1 cellular context compared by ENCODE assay signal in the genomic region with DNA sequence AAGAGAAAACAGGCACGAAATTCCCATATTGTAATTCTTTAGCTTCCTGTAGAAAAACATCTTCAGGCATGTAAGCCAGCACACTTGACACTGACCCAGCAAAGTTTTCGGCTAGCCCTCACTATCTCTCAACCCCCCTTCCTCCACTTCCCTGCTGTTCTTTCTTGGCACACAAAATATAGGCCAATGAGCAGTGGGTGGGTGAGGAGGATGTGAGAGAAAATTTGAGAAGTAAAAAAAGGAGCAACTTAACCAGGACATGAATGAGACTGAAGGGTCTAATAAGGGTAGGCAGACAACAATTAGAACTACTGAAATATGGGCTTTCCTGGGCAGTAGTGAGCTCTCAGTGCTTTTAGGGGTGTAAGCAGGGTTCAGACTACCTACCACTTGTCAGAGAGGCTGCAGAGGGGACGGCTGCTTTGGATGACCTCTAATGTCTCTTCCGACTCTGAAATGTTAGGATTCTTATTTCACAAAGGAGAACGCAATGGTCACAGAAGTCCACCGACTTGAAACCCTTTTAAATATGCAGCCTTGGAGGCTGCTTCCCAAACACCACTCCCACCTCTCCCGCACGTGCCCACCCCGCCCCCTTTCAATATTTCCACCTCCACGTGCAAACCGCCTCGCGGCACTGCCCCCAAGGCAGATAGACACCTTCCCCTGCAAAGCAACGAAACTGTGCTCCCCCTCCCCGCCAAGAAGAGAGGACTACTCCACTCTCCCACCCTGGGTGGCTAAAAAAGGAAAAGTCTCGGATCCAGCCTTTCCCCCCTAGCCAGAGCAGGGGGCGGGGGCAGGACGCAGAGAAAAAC.
TF ChIP-seq lines count a peak whose summit lies in the region.

No MANE protein-coding gene starts in this region.

TF ChIP-seq in K562, 482 proteins besides CTCF, POLR2A, EP300 and RAD21 (continued from another document and continues in another):
- TF ChIP-seq, protein P1, sequence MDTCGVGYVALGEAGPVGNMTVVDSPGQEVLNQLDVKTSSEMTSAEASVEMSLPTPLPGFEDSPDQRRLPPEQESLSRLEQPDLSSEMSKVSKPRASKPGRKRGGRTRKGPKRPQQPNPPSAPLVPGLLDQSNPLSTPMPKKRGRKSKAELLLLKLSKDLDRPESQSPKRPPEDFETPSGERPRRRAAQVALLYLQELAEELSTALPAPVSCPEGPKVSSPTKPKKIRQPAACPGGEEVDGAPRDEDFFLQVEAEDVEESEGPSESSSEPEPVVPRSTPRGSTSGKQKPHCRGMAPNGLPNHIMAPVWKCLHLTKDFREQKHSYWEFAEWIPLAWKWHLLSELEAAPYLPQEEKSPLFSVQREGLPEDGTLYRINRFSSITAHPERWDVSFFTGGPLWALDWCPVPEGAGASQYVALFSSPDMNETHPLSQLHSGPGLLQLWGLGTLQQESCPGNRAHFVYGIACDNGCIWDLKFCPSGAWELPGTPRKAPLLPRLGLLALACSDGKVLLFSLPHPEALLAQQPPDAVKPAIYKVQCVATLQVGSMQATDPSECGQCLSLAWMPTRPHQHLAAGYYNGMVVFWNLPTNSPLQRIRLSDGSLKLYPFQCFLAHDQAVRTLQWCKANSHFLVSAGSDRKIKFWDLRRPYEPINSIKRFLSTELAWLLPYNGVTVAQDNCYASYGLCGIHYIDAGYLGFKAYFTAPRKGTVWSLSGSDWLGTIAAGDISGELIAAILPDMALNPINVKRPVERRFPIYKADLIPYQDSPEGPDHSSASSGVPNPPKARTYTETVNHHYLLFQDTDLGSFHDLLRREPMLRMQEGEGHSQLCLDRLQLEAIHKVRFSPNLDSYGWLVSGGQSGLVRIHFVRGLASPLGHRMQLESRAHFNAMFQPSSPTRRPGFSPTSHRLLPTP (IDR thresholded peaks at IDR 0.05; ENCODE audit: borderline replicate concordance, extremely low read depth, insufficient read length) = no peak
- TF ChIP-seq FOXK1 (CRISPR knock-in tag; IDR thresholded peaks at IDR 0.05; ENCODE audit: borderline replicate concordance) (no peak), ZBTB17 (CRISPR knock-in tag; IDR thresholded peaks at IDR 0.05) (no peak), KAT7 (CRISPR knock-in tag; IDR thresholded peaks at IDR 0.05; ENCODE audit: borderline replicate concordance) (peak; percentile 24; the same call in 1 of the 2 replicates), EP400 (IDR thresholded peaks at IDR 0.05) (peak; percentile 63), TEAD2 (tag; IDR thresholded peaks at IDR 0.05) (no peak), HDAC3 (IDR thresholded peaks at IDR 0.05; ENCODE audit: borderline replicate concordance, partially characterized antibody) (peak; percentile 56), BDP1 (IDR thresholded peaks at IDR 0.05; ENCODE audit: insufficient read depth, insufficient read length) (no peak), BHLHE40 (IDR thresholded peaks at IDR 0.05; ENCODE audit: low read length) (peak; percentile 96), HEY1 (CRISPR knock-in tag; IDR thresholded peaks at IDR 0.05; ENCODE audit: borderline replicate concordance) (no peak), E2F5 (CRISPR knock-in tag; IDR thresholded peaks at IDR 0.05) (no peak), RAD51 (IDR thresholded peaks at IDR 0.05; ENCODE audit: borderline replicate concordance, low read depth) (peak; percentile 9; the same call in 1 of the 2 replicates), ZNF197 (CRISPR knock-in tag; IDR thresholded peaks at IDR 0.05; ENCODE audit: low read depth) (no peak), ZNF124 (CRISPR knock-in tag; IDR thresholded peaks at IDR 0.05) (no peak), MAFG (tag; conservative IDR thresholded peaks at IDR 0.05) (no peak), SMARCC2 (IDR thresholded peaks at IDR 0.05; ENCODE audit: low read depth) (no peak), ZNF165 (CRISPR knock-in tag; IDR thresholded peaks at IDR 0.05; ENCODE audit: borderline replicate concordance) (no peak), ZBED1 (IDR thresholded peaks at IDR 0.05) (no peak), ZNF318 (IDR thresholded peaks at IDR 0.05; ENCODE audit: borderline replicate concordance in 1 of 2, low read depth in 1 of 2) (no peak), KLF13 (tag; IDR thresholded peaks at IDR 0.05; ENCODE audit: borderline replicate concordance, low read depth) (peak; percentile 98), CREM (IDR thresholded peaks at IDR 0.05; ENCODE audit: low read depth) (no peak), ZNF3 (CRISPR knock-in tag; IDR thresholded peaks at IDR 0.05) (no peak), MXI1 (IDR thresholded peaks at IDR 0.05; ENCODE audit: low read depth, low read length) (peak; percentile 98), ZNF431 (CRISPR knock-in tag; IDR thresholded peaks at IDR 0.05) (no peak), GABPB1 (CRISPR knock-in tag; IDR thresholded peaks at IDR 0.05) (peak; percentile 51; the same call in 1 of the 2 replicates), SRSF9 (IDR thresholded peaks at IDR 0.05; ENCODE audit: borderline replicate concordance, low read depth, low read length) (no peak), SMARCE1 (IDR thresholded peaks at IDR 0.05) (no peak), FOSL1 (tag; conservative IDR thresholded peaks at IDR 0.05) (no peak), NFIC (IDR thresholded peaks at IDR 0.05) (no peak), CBX8 (IDR thresholded peaks at IDR 0.05; ENCODE audit: borderline replicate concordance, extremely low read depth, low read depth, low read length, poor library complexity, severe bottlenecking) (no peak), ZKSCAN1 (IDR thresholded peaks at IDR 0.05; ENCODE audit: low read depth, low read length) (no peak), ZNF263 (CRISPR knock-in tag; IDR thresholded peaks at IDR 0.05; ENCODE audit: borderline replicate concordance) (no peak), SNAPC5 (CRISPR knock-in tag; IDR thresholded peaks at IDR 0.05) (no peak), ATF1 (CRISPR knock-in tag; IDR thresholded peaks at IDR 0.05) (no peak), ATF1 (tag; IDR thresholded peaks at IDR 0.05) (no peak), RBM22 (IDR thresholded peaks at IDR 0.05; ENCODE audit: low read depth, low read length, poor library complexity, severe bottlenecking) (no peak), ZNF717 (CRISPR knock-in tag; IDR thresholded peaks at IDR 0.05) (no peak), ZNF583 (CRISPR knock-in tag; IDR thresholded peaks at IDR 0.05) (no peak), SMARCA5 (IDR thresholded peaks at IDR 0.05) (no peak)
- TF ChIP-seq, protein P2, sequence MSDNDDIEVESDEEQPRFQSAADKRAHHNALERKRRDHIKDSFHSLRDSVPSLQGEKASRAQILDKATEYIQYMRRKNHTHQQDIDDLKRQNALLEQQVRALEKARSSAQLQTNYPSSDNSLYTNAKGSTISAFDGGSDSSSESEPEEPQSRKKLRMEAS (CRISPR knock-in tag; IDR thresholded peaks at IDR 0.05) = peak; percentile 87
- TF ChIP-seq, protein P3, sequence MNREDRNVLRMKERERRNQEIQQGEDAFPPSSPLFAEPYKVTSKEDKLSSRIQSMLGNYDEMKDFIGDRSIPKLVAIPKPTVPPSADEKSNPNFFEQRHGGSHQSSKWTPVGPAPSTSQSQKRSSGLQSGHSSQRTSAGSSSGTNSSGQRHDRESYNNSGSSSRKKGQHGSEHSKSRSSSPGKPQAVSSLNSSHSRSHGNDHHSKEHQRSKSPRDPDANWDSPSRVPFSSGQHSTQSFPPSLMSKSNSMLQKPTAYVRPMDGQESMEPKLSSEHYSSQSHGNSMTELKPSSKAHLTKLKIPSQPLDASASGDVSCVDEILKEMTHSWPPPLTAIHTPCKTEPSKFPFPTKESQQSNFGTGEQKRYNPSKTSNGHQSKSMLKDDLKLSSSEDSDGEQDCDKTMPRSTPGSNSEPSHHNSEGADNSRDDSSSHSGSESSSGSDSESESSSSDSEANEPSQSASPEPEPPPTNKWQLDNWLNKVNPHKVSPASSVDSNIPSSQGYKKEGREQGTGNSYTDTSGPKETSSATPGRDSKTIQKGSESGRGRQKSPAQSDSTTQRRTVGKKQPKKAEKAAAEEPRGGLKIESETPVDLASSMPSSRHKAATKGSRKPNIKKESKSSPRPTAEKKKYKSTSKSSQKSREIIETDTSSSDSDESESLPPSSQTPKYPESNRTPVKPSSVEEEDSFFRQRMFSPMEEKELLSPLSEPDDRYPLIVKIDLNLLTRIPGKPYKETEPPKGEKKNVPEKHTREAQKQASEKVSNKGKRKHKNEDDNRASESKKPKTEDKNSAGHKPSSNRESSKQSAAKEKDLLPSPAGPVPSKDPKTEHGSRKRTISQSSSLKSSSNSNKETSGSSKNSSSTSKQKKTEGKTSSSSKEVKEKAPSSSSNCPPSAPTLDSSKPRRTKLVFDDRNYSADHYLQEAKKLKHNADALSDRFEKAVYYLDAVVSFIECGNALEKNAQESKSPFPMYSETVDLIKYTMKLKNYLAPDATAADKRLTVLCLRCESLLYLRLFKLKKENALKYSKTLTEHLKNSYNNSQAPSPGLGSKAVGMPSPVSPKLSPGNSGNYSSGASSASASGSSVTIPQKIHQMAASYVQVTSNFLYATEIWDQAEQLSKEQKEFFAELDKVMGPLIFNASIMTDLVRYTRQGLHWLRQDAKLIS (CRISPR knock-in tag; IDR thresholded peaks at IDR 0.05) = no peak
- TF ChIP-seq, protein P4, sequence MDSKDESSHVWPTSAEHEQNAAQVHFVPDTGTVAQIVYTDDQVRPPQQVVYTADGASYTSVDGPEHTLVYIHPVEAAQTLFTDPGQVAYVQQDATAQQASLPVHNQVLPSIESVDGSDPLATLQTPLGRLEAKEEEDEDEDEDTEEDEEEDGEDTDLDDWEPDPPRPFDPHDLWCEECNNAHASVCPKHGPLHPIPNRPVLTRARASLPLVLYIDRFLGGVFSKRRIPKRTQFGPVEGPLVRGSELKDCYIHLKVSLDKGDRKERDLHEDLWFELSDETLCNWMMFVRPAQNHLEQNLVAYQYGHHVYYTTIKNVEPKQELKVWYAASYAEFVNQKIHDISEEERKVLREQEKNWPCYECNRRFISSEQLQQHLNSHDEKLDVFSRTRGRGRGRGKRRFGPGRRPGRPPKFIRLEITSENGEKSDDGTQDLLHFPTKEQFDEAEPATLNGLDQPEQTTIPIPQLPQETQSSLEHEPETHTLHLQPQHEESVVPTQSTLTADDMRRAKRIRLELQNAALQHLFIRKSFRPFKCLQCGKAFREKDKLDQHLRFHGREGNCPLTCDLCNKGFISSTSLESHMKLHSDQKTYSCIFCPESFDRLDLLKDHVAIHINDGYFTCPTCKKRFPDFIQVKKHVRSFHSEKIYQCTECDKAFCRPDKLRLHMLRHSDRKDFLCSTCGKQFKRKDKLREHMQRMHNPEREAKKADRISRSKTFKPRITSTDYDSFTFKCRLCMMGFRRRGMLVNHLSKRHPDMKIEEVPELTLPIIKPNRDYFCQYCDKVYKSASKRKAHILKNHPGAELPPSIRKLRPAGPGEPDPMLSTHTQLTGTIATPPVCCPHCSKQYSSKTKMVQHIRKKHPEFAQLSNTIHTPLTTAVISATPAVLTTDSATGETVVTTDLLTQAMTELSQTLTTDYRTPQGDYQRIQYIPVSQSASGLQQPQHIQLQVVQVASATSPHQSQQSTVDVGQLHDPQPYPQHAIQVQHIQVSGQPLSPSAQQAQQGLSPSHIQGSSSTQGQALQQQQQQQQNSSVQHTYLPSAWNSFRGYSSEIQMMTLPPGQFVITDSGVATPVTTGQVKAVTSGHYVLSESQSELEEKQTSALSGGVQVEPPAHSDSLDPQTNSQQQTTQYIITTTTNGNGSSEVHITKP (IDR thresholded peaks at IDR 0.05; ENCODE audit: partially characterized antibody) = peak; percentile 64
